Comparison of ENCODE assay signal across 23 cellular contexts in genomic region chr15:84819791-84820190, GRCh38. TPM values are rescaled to one million over a fixed set of nuclear protein-coding genes. Genes with fewer than 3 reads are reported as not detected.
DNase-seq lines count a peak whose midpoint lies in the region; ATAC-seq and TF ChIP-seq lines count a peak whose summit lies in the region.
"Had no signal": no experiment of that assay in that cellular context is flagged by ENCODE, and none has a peak within 500 bp of the region (broad histone marks: within the 10 kb centered on the region; RNA-seq: fewer than 3 reads in every experiment).

No MANE protein-coding gene starts in this region.

- H3K27ac ChIP-seq in BLaER1: no peak overlapping the region
- H3K27ac ChIP-seq in coronary artery: peak overlapping the region; percentile 96 to 99
- H3K27ac ChIP-seq in lower lobe of right lung: peak overlapping the region; percentile 83
- H3K27ac ChIP-seq in gastrocnemius medialis: peak overlapping the region; percentile 94 to 99 (median 96)
- no peak overlapping the region for H3K27ac ChIP-seq in WERI-Rb-1
- H3K27ac ChIP-seq: HL-60 had no signal

- H3K9me3 Mint-ChIP-seq in activated T-helper 17 cell treated with anti-CD3 and anti-CD28 coated beads, Interleukin-2, amount 50 U/mL, for 72 hours: no peaks in the 10 kb centered on the region
- H3K9me3 Mint-ChIP-seq in Caco-2 (ENCODE audit: unreplicated experiment): no peaks in the 10 kb centered on the region
- H3K9me3 Mint-ChIP-seq: activated naive CD4-positive, alpha-beta T cell treated with anti-CD3 and anti-CD28 coated beads, Interleukin-2, amount 50 U/mL, for 72 hours; activated T-helper 1 cell treated with anti-CD3 and anti-CD28 coated beads, Interleukin-12 subunit alpha, Interleukin-12 subunit beta, Interleukin-2, Interleukin-4 antibody, amounts not matched to agents 30 ng/mL and 10 ng/mL and 1 ng/mL, durations not matched to agents 14 hours and 24 hours and 36 hours; CD4-positive, alpha-beta T cell; HFFc6; IgD-negative memory B cell had no signal

- peaks cover 10% of the 10 kb centered on the region for H3K27me3 Mint-ChIP-seq in activated T-helper 17 cell treated with anti-CD3 and anti-CD28 coated beads, Interleukin-2, amount 50 U/mL, for 72 hours
- no peaks in the 10 kb centered on the region for H3K27me3 Mint-ChIP-seq in Caco-2 (ENCODE audit: insufficient read depth, unreplicated experiment)

- no peaks in the 10 kb centered on the region for H3K36me3 ChIP-seq in BLaER1
- H3K36me3 ChIP-seq in lower lobe of right lung: no peaks in the 10 kb centered on the region
- H3K36me3 ChIP-seq in gastrocnemius medialis: peaks cover 0 to 17% of the 10 kb centered on the region in 2 donors
- H3K36me3 ChIP-seq in WERI-Rb-1: peaks cover 32% of the 10 kb centered on the region
- no peaks in the 10 kb centered on the region for H3K36me3 ChIP-seq in Caco-2 (ENCODE audit: control insufficient read depth, insufficient read depth, low read length)
- H3K36me3 ChIP-seq: MG63 had no signal

- no peak for DNase-seq in coronary artery (ENCODE audit: low spot score)
- DNase-seq in lower lobe of right lung: no peak
- DNase-seq in gastrocnemius medialis: no peak
- no peak for DNase-seq in WERI-Rb-1
- no peak for DNase-seq in Caco-2
- DNase-seq: activated CD4-positive, alpha-beta T cell treated with anti-CD3 and anti-CD28 coated beads for 1 hour; CD4-positive, alpha-beta T cell; cortex of kidney; DMS153; GDM1; HFFc6; MG63; midbrain; NCI-H1694; NCI-H2171 treated with DMSO at 0.1 percent for 48 hours; NCI-H69 had no signal

- H3K4me3 Mint-ChIP-seq in activated T-helper 17 cell treated with anti-CD3 and anti-CD28 coated beads, Interleukin-2, amount 50 U/mL, for 72 hours: no peak overlapping the region
- no peak overlapping the region for H3K4me3 Mint-ChIP-seq in Caco-2 (ENCODE audit: unreplicated experiment)
- H3K4me3 Mint-ChIP-seq: activated T-helper 1 cell treated with anti-CD3 and anti-CD28 coated beads, Interleukin-12 subunit alpha, Interleukin-12 subunit beta, Interleukin-2, Interleukin-4 antibody, amounts not matched to agents 30 ng/mL and 10 ng/mL and 1 ng/mL, durations not matched to agents 14 hours and 24 hours and 36 hours; CD4-positive, alpha-beta T cell; HFFc6; IgD-negative memory B cell had no signal

- H3K4me1 ChIP-seq in BLaER1 (peaks cover 23% of the 10 kb centered on the region), lower lobe of right lung (peaks cover 68% of the 10 kb centered on the region), gastrocnemius medialis (peaks cover 59 to 77% of the 10 kb centered on the region in 2 donors), Caco-2 (peaks cover 41% of the 10 kb centered on the region)

- H4K20me1 ChIP-seq in BLaER1: no peaks in the 10 kb centered on the region

- peaks cover 8% of the 10 kb centered on the region for H3K4me1 Mint-ChIP-seq in activated T-helper 17 cell treated with anti-CD3 and anti-CD28 coated beads, Interleukin-2, amount 50 U/mL, for 72 hours
- peaks cover 33% of the 10 kb centered on the region for H3K4me1 Mint-ChIP-seq in Caco-2 (ENCODE audit: low read depth, unreplicated experiment)

- no peak for TF ChIP-seq POLR2A in gastrocnemius medialis (IDR thresholded peaks at IDR 0.05)

- ATAC-seq in lower lobe of right lung: no peak
- no peak for ATAC-seq in gastrocnemius medialis
- ATAC-seq in HG02759 (IDR thresholded peaks at IDR 0.05; ENCODE audit: unreplicated experiment): no peak
- ATAC-seq in activated T-helper 17 cell treated with anti-CD3 and anti-CD28 coated beads, Interleukin-2, amount 50 U/mL, for 72 hours (replicated peaks): no peak

- POLR2A ChIA-PET in Caco-2 (lab: Charles Lee): no interaction called here

- no peak overlapping the region for H3K4me3 ChIP-seq in BLaER1
- peak overlapping the region; percentile 71 for H3K4me3 ChIP-seq in coronary artery
- H3K4me3 ChIP-seq in lower lobe of right lung: no peak overlapping the region
- peak overlapping the region; percentile 71 to 97 (median 82) for H3K4me3 ChIP-seq in gastrocnemius medialis
- no peak overlapping the region for H3K4me3 ChIP-seq in WERI-Rb-1 (ENCODE audit: low read depth, low read length)
- no peak overlapping the region for H3K4me3 ChIP-seq in Caco-2 (ENCODE audit: low read depth, low read length)
- H3K4me3 ChIP-seq: MG63 had no signal

- BruUV-seq in Caco-2 (replicated peaks; lab: Mats Ljungman, UMichigan): no TSS peak

- no peaks in the 10 kb centered on the region for H3K36me3 Mint-ChIP-seq in activated T-helper 17 cell treated with anti-CD3 and anti-CD28 coated beads, Interleukin-2, amount 50 U/mL, for 72 hours (ENCODE audit: low read depth)
- H3K36me3 Mint-ChIP-seq in Caco-2 (ENCODE audit: insufficient read depth, unreplicated experiment): peaks cover 7% of the 10 kb centered on the region
- H3K36me3 Mint-ChIP-seq: activated naive CD4-positive, alpha-beta T cell treated with anti-CD3 and anti-CD28 coated beads, Interleukin-2, amount 50 U/mL, for 72 hours had no signal

- no peak overlapping the region for H3K27ac Mint-ChIP-seq in activated T-helper 17 cell treated with anti-CD3 and anti-CD28 coated beads, Interleukin-2, amount 50 U/mL, for 72 hours
- H3K27ac Mint-ChIP-seq in Caco-2 (ENCODE audit: unreplicated experiment): no peak overlapping the region
- H3K27ac Mint-ChIP-seq: activated T-helper 1 cell treated with anti-CD3 and anti-CD28 coated beads, Interleukin-12 subunit alpha, Interleukin-12 subunit beta, Interleukin-2, Interleukin-4 antibody, amounts not matched to agents 30 ng/mL and 10 ng/mL and 1 ng/mL, durations not matched to agents 14 hours and 24 hours and 36 hours; CD4-positive, alpha-beta T cell; HFFc6; IgD-negative memory B cell had no signal

- TF ChIP-seq CTCF in coronary artery (IDR thresholded peaks at IDR 0.05) (no peak), lower lobe of right lung (IDR thresholded peaks at IDR 0.05) (no peak), gastrocnemius medialis (IDR thresholded peaks at IDR 0.05 in 4 of 5, conservative IDR thresholded peaks at IDR 0.05 in 1 of 5) (no peak), WERI-Rb-1 (IDR thresholded peaks at IDR 0.05; ENCODE audit: low read depth, low read length) (no peak), Caco-2 (IDR thresholded peaks at IDR 0.05; ENCODE audit: insufficient read depth in 1 of 2, low read depth in 1 of 2, low read length in 1 of 2, severe bottlenecking in 1 of 2, unreplicated experiment in 1 of 2) (no peak)

- in situ Hi-C loops in gastrocnemius medialis (cut with MboI; ENCODE audit: low sequenced_read_pairs in 4 of 4): loop anchor here in 1 of 4 donors (10.0 kb wide), 1 partner anchor 65 kb away; no protein-coding TSS in a partner anchor

- peak overlapping the region; percentile 5; the same call in 1 of the 2 replicates for H3K9ac ChIP-seq in BLaER1

- intact Hi-C loops in lower lobe of right lung (cut with DNase I) (no loop called here), gastrocnemius medialis (cut with DNase I; ENCODE audit: low total_unique reads) (loop anchor here (10.0 kb wide), 1 partner anchor 225 kb away; no protein-coding TSS in a partner anchor), Caco-2 (cut with micrococcal nuclease; ENCODE audit: unreplicated experiment) (loop anchor here (5.0 kb wide), 1 partner anchor 167 kb away; the partner anchor contains the start of gene WDR73)

- H3K27me3 ChIP-seq in BLaER1: no peaks in the 10 kb centered on the region
- H3K27me3 ChIP-seq in lower lobe of right lung (ENCODE audit: low read depth): no peaks in the 10 kb centered on the region
- H3K27me3 ChIP-seq in gastrocnemius medialis: no peaks in the 10 kb centered on the region
- no peaks in the 10 kb centered on the region for H3K27me3 ChIP-seq in WERI-Rb-1 (ENCODE audit: insufficient read depth, low read depth, severe bottlenecking)
- H3K27me3 ChIP-seq in Caco-2 (replicated peaks; ENCODE audit: control insufficient read depth, insufficient read depth, low read length): no peaks in the 10 kb centered on the region
- H3K27me3 ChIP-seq: MG63 had no signal

- H3K4me2 ChIP-seq in BLaER1: peak overlapping the region; percentile 23; the same call in 1 of the 2 replicates

- H3K9me3 ChIP-seq in BLaER1 (peaks cover 5% of the 10 kb centered on the region; the same call in 1 of the 2 replicates), lower lobe of right lung (no peaks in the 10 kb centered on the region), gastrocnemius medialis (no peaks in the 10 kb centered on the region), WERI-Rb-1 (ENCODE audit: severe bottlenecking) (no peaks in the 10 kb centered on the region), Caco-2 (no peaks in the 10 kb centered on the region)
- H3K9me3 ChIP-seq: MG63 had no signal

- CTCF ChIA-PET in Caco-2 (lab: Charles Lee): no interaction called here

RNA-seq across cellular contexts. Expression of gene ALPK3, which starts 2.6 kb away (rescaled TPM):
- total RNA-seq in lower lobe of right lung: 14.0 TPM
- 100 to 1,000 TPM; 131 to 406 (median 305) TPM for total RNA-seq in gastrocnemius medialis
- total RNA-seq in activated T-helper 17 cell treated with anti-CD3 and anti-CD28 coated beads, Interleukin-2, amount 50 U/mL, for 72 hours: 1 to 10 TPM in 1 of 2 donors, under 1 TPM in 1; 0.29 to 1.1 TPM
- 0.43 and 0.95 TPM in 2 replicates for total RNA-seq in Caco-2 (2022)

Comparison
In these comparisons a context has a peak if more than half of its experiments do, and no peak if none do; other contexts are left out.
1. H3K27ac ChIP-seq: peak in coronary artery (2 of 2), lower lobe of right lung (single experiment) and gastrocnemius medialis (4 of 4); none in BLaER1 (single experiment) and WERI-Rb-1 (single experiment).
2. H3K4me3 ChIP-seq: peak in coronary artery (single experiment) and gastrocnemius medialis (4 of 4); none in BLaER1 (single experiment), lower lobe of right lung (single experiment), WERI-Rb-1 (single experiment) and Caco-2 (single experiment).